In the genomic region with DNA sequence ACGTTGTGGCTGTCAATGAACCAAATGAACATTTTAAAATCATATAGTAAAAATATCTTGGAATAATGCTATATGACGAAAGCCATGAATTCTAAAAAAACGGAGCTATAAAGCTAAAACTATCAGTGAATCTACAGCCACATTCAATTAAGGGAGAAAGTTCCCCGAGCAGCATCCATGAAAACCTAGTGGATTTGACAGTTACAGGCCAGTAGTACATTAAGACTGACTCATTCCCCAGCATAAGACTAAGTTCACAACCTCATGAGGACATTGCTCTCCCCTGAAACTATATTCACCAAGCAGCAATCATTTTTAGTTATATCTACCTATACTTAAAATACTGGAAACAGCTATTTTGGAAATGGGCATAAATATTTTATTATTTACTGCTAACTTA, we compare ENCODE assay signal across 23 cellular contexts. TPM values are rescaled to one million over a fixed set of nuclear protein-coding genes. Genes with fewer than 3 reads are reported as not detected.
DNase-seq lines count a peak whose midpoint lies in the region; FAIRE-seq and TF ChIP-seq lines count a peak whose summit lies in the region.
"Had no signal": no experiment of that assay in that cellular context is flagged by ENCODE, and none has a peak within 500 bp of the region (broad histone marks: within the 10 kb centered on the region; RNA-seq: fewer than 3 reads in every experiment).

No MANE protein-coding gene starts in this region.

- POLR2A ChIA-PET in SK-N-SH (lab: Yijun Ruan, JAX): no interaction called here

- WGBS in SK-N-SH (ENCODE audit: low lambda C conversion rate): 72% methylated on average over 4 of the region's 4 CpGs

- no peak for DNase-seq in SK-N-SH
- DNase-seq in epithelial cell of proximal tubule (ENCODE audit: low read depth): peak; percentile 27
- DNase-seq in renal cortical epithelial cell (ENCODE audit: low read depth): peak; percentile 33
- DNase-seq in NCI-H226: no peak
- DNase-seq in RCC 7860 (ENCODE audit: low spot score): no peak
- DNase-seq in activated CD4-positive, CD25-positive, alpha-beta regulatory T cell treated with anti-CD3 and anti-CD28 coated beads, Interleukin-2, amount 50 U/mL, for 72 hours: no peak
- DNase-seq: 8988T; ACHN; AML-193; BE2C; CD4-positive, alpha-beta T cell; CD8-positive, alpha-beta memory T cell; DMS 273 treated with DMSO at 0.1 percent for 48 hours; DMS79; EL; GDM1; H9 had no signal

- no peak for FAIRE-seq in RCC 7860 (lab: Jason Lieb, UNC)
- FAIRE-seq: A549, D721Med, GM12878, GM19239 had no signal

- H3K36me3 ChIP-seq in SK-N-SH (replicated peaks in 1 of 2; ENCODE audit: control insufficient read depth in 1 of 2, insufficient read depth in 2 of 2, low read length in 1 of 2): peaks cover 47 to 72% of the 10 kb centered on the region in 2 experiments

- TF ChIP-seq EP300 in SK-N-SH (IDR thresholded peaks at IDR 0.05; ENCODE audit: borderline replicate concordance in 1 of 2, low read depth in 1 of 2, low read length in 1 of 2): no peak

- H3K4me3 ChIP-seq in SK-N-SH (ENCODE audit: low read depth in 2 of 2, low read length in 1 of 2) (no peak overlapping the region), epithelial cell of proximal tubule (ENCODE audit: low read depth, low read length) (no peak overlapping the region)
- H3K4me3 ChIP-seq: A549; BLaER1 treated with 17β-estradiol and CSF1 and Interleukin-3, amounts not matched to agents 10 nM and 100 nM; GM12878; GM23338 had no signal

- H3K79me2 ChIP-seq in SK-N-SH (ENCODE audit: insufficient read depth): no peaks in the 10 kb centered on the region

- no peaks in the 10 kb centered on the region for H3K9me2 ChIP-seq in SK-N-SH

- no peak overlapping the region for H3K27ac ChIP-seq in SK-N-SH (ENCODE audit: low read depth in 2 of 2, low read length in 1 of 2)
- H3K27ac ChIP-seq: A549; BLaER1 treated with 17β-estradiol and CSF1 and Interleukin-3, amounts not matched to agents 10 nM and 100 nM had no signal

- no peaks in the 10 kb centered on the region for H3K9me3 ChIP-seq in SK-N-SH
- H3K9me3 ChIP-seq: A549; BE2C; BLaER1 treated with 17β-estradiol and CSF1 and Interleukin-3, amounts not matched to agents 10 nM and 100 nM had no signal

- no peak for TF ChIP-seq RAD21 in SK-N-SH (IDR thresholded peaks at IDR 0.05; ENCODE audit: low read length)

- H3K9ac ChIP-seq in SK-N-SH: no peak overlapping the region
- H3K9ac ChIP-seq: BLaER1 treated with 17β-estradiol and CSF1 and Interleukin-3, amounts not matched to agents 10 nM and 100 nM had no signal

- H3F3A ChIP-seq in SK-N-SH (replicated peaks; ENCODE audit: insufficient read depth): peaks cover 6% of the 10 kb centered on the region

- CTCF ChIA-PET in SK-N-SH (lab: Yijun Ruan, JAX): no interaction called here

- H4K20me1 ChIP-seq in SK-N-SH (ENCODE audit: insufficient read depth): no peaks in the 10 kb centered on the region

- no peak overlapping the region for H3K4me2 ChIP-seq in SK-N-SH
- H3K4me2 ChIP-seq: A549; BLaER1 treated with 17β-estradiol and CSF1 and Interleukin-3, amounts not matched to agents 10 nM and 100 nM; GM23338 had no signal

- no peak overlapping the region for H2AFZ ChIP-seq in SK-N-SH (ENCODE audit: low read depth)
- H2AFZ ChIP-seq: GM23338 had no signal

- TF ChIP-seq CTCF in SK-N-SH (IDR thresholded peaks at IDR 0.05): no peak
- no peak for TF ChIP-seq CTCF in epithelial cell of proximal tubule (conservative IDR thresholded peaks at IDR 0.05; ENCODE audit: low read depth, low read length)

- no peaks in the 10 kb centered on the region for H3K27me3 ChIP-seq in SK-N-SH (ENCODE audit: insufficient read depth)
- H3K27me3 ChIP-seq: BE2C; BLaER1 treated with 17β-estradiol and CSF1 and Interleukin-3, amounts not matched to agents 10 nM and 100 nM had no signal

- H3K4me1 ChIP-seq in SK-N-SH (ENCODE audit: control insufficient read depth in 1 of 2, insufficient read depth in 2 of 2, low read depth in 1 of 2, low read length in 1 of 2): peaks cover 2 to 7% of the 10 kb centered on the region in 2 experiments; a peak in 2 of 4 replicates

TF ChIP-seq in SK-N-SH, 30 proteins besides CTCF, POLR2A, EP300 and RAD21:
- TF ChIP-seq GATA2 (CRISPR knock-in tag; IDR thresholded peaks at IDR 0.05): no peak
- TF ChIP-seq IRF3 (IDR thresholded peaks at IDR 0.05; ENCODE audit: low read depth, low read length): no peak
- no peak for TF ChIP-seq EZH2phosphoT487 (IDR thresholded peaks at IDR 0.05; ENCODE audit: borderline replicate concordance, low read depth)
- no peak for TF ChIP-seq YY1 (IDR thresholded peaks at IDR 0.05; ENCODE audit: low read depth)
- no peak for TF ChIP-seq GABPA (IDR thresholded peaks at IDR 0.05; ENCODE audit: low read depth)
- TF ChIP-seq MXI1 (IDR thresholded peaks at IDR 0.05; ENCODE audit: low read depth, low read length): no peak
- TF ChIP-seq, protein P1, sequence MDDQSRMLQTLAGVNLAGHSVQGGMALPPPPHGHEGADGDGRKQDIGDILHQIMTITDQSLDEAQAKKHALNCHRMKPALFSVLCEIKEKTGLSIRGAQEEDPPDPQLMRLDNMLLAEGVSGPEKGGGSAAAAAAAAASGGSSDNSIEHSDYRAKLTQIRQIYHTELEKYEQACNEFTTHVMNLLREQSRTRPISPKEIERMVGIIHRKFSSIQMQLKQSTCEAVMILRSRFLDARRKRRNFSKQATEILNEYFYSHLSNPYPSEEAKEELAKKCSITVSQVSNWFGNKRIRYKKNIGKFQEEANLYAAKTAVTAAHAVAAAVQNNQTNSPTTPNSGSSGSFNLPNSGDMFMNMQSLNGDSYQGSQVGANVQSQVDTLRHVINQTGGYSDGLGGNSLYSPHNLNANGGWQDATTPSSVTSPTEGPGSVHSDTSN (IDR thresholded peaks at IDR 0.05): peak; percentile 46; the same call in 1 of the 2 replicates
- 0 out of 2 replicates have a peak, but pooled peaks have one; percentile 9 for TF ChIP-seq FOSL2 (IDR thresholded peaks at IDR 0.05; ENCODE audit: borderline replicate concordance, low read depth)
- peak; percentile 31; the same call in 1 of the 2 replicates for TF ChIP-seq TCF12 (IDR thresholded peaks at IDR 0.05)
- TF ChIP-seq, protein P2, sequence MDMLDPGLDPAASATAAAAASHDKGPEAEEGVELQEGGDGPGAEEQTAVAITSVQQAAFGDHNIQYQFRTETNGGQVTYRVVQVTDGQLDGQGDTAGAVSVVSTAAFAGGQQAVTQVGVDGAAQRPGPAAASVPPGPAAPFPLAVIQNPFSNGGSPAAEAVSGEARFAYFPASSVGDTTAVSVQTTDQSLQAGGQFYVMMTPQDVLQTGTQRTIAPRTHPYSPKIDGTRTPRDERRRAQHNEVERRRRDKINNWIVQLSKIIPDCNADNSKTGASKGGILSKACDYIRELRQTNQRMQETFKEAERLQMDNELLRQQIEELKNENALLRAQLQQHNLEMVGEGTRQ (IDR thresholded peaks at IDR 0.05; ENCODE audit: borderline replicate concordance, low read depth, low read length): no peak

RNA-seq across cellular contexts. Expression of gene KIDINS220, which starts 36.6 kb away (rescaled TPM):
- polyA plus RNA-seq in SK-N-SH (2012; rRNA removed): 18.2 and 22.8 TPM in 2 replicates
- 19.7 and 20.6 TPM in 2 replicates for polyA plus RNA-seq in SK-N-SH (2012; cell fraction: cytosol; rRNA removed)
- 26.5 and 51.8 TPM in 2 replicates for polyA plus RNA-seq in SK-N-SH (2012; cell fraction: nucleus; rRNA removed)
- total RNA-seq in epithelial cell of proximal tubule (17.4 and 27.0 TPM in 2 replicates), renal cortical epithelial cell (47.2 and 86.1 TPM in 2 replicates)

Comparison
In these comparisons a context has a peak if more than half of its experiments do, and no peak if none do; other contexts are left out.
1. DNase-seq: peak in epithelial cell of proximal tubule (single experiment) and renal cortical epithelial cell (single experiment); none in SK-N-SH (single experiment), NCI-H226 (single experiment), RCC 7860 (single experiment) and activated CD4-positive, CD25-positive, alpha-beta regulatory T cell treated with anti-CD3 and anti-CD28 coated beads, Interleukin-2, amount 50 U/mL, for 72 hours (single experiment).